In the genomic region with DNA sequence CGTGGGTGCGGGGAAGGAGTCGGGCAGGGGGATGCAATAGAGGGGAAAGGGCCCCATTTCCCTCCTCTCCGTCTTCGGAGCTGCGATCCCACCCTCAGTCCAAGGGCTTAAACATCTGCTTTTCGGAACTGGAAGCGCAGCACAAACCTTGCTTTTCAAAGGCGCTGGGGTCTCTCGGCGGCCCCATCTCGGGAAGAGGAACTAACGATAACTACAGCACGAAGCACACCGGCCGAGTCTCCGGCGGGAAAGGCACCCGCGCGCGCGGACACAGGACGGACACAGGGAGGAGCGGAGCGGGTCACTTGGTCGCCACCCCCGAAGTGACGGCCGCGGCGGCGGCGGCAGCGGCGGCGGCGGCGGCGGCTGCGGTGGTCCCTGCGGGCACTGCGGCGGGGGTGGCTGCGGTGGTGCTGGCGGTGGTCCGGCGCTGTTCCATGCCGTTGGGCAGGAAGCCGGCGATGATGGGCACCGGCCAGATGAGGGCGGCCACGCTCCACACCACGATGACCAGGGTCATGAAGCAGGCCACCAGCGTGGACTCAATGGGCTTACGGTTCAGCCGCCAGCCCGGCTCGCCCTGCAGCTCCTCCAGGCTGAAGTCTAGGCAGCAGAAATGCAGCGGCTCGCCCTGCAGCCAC, we compare ENCODE assay signal across 8 cellular contexts. TPM values are rescaled to one million over a fixed set of nuclear protein-coding genes. Genes with fewer than 3 reads are reported as not detected.
DNase-seq lines count a peak whose midpoint lies in the region; ATAC-seq and TF ChIP-seq lines count a peak whose summit lies in the region.

No MANE protein-coding gene starts in this region.

- ATAC-seq in thoracic aorta (ENCODE audit: insufficient number of reproducible peaks, low FRiP score, low read depth) = peak; percentile 41

- peaks cover 6% of the 10 kb centered on the region for H3K27me3 ChIP-seq in thoracic aorta (replicated peaks; ENCODE audit: insufficient read depth)

- no peaks in the 10 kb centered on the region for H3K36me3 ChIP-seq in thoracic aorta

- H3K4me1 ChIP-seq in thoracic aorta (ENCODE audit: control insufficient read depth in 1 of 2, low read depth in 2 of 2) = peaks cover 9 to 20% of the 10 kb centered on the region in 2 donors

- TF ChIP-seq CTCF in WI38 (IDR thresholded peaks at IDR 0.05; ENCODE audit: low read depth, low read length) = 0 out of 2 replicates have a peak, but pooled peaks have one; percentile 11
- peak; percentile 49 for TF ChIP-seq CTCF in epithelial cell of proximal tubule (conservative IDR thresholded peaks at IDR 0.05; ENCODE audit: low read depth, low read length)
- TF ChIP-seq CTCF in thoracic aorta (IDR thresholded peaks at IDR 0.05) = peak; percentile 20

- H3K4me3 ChIP-seq in WI38 (ENCODE audit: low read depth, low read length) (peak overlapping the region; percentile 75), epithelial cell of proximal tubule (ENCODE audit: low read depth, low read length) (peak overlapping the region; percentile 56), thoracic aorta (peak overlapping the region; percentile 74)

- H3K27ac ChIP-seq in thoracic aorta = no peak overlapping the region

- DNase-seq in NCI-H1417 (lab: John Stamatoyannopoulos, UW) = peak; percentile 16 to 71 (median 49)
- no peak for DNase-seq in NCI-H1417 treated with DMSO at 0.1 percent for 48 hours (lab: John Stamatoyannopoulos, UW)
- DNase-seq in GOT3 (lab: John Stamatoyannopoulos, UW) = peak; percentile 15
- peak; percentile 47 for DNase-seq in MV-4-11 (lab: John Stamatoyannopoulos, UW)
- DNase-seq in epithelial cell of proximal tubule (ENCODE audit: low read depth) = no peak
- DNase-seq in mesenteric fat pad (ENCODE audit: low spot score) = peak; percentile 92
- DNase-seq in thoracic aorta (ENCODE audit: low spot score) = no peak

- H3K9me3 ChIP-seq in thoracic aorta = no peaks in the 10 kb centered on the region

RNA-seq across cellular contexts. Expression of gene TMEM158, which starts 1.1 kb away (rescaled TPM):
- total RNA-seq in epithelial cell of proximal tubule = 5.0 and 5.7 TPM in 2 replicates
- 5.7 TPM for total RNA-seq in mesenteric fat pad
- 1 to 10 TPM in 1 of 2 donors, under 1 TPM in 1; 0.41 to 2.2 TPM for total RNA-seq in thoracic aorta

Comparison
In these comparisons a context has a peak if more than half of its experiments do, and no peak if none do; other contexts are left out.
1. DNase-seq: peak in NCI-H1417 (3 of 3), GOT3 (single experiment), MV-4-11 (single experiment) and mesenteric fat pad (single experiment); none in NCI-H1417 treated with DMSO at 0.1 percent for 48 hours (single experiment), epithelial cell of proximal tubule (single experiment) and thoracic aorta (single experiment).
2. Peak in every context shown above with its lines, with median percentiles within 50 percentile points of each other: H3K4me3 ChIP-seq and CTCF ChIP-seq.